In genomic region chrX:111098874-111099273, GRCh38 we compare ENCODE assay signal across 1 cellular context.
TF ChIP-seq lines count a peak whose summit lies in the region.

No MANE protein-coding gene starts in this region.

TF ChIP-seq in H1, 55 proteins besides CTCF, POLR2A, EP300 and RAD21:
- TF ChIP-seq CREB1 (IDR thresholded peaks at IDR 0.05): peak; percentile 68
- no peak for TF ChIP-seq RFX5 (IDR thresholded peaks at IDR 0.05; ENCODE audit: borderline replicate concordance, low read depth, low read length)
- TF ChIP-seq POLR2AphosphoS5 (IDR thresholded peaks at IDR 0.05; ENCODE audit: low read depth, low read length): no peak
- TF ChIP-seq HDAC6 (IDR thresholded peaks at IDR 0.05; ENCODE audit: low read depth, low read length): no peak
- no peak for TF ChIP-seq SIRT6 (IDR thresholded peaks at IDR 0.05; ENCODE audit: low read length)
- TF ChIP-seq BACH1 (IDR thresholded peaks at IDR 0.05; ENCODE audit: low read length): no peak
- no peak for TF ChIP-seq FOSL1 (IDR thresholded peaks at IDR 0.05; ENCODE audit: insufficient read depth, low read depth, low read length)
- no peak for TF ChIP-seq KDM4A (IDR thresholded peaks at IDR 0.05; ENCODE audit: low read depth, low read length, severe bottlenecking)
- TF ChIP-seq TAF7 (optimal IDR thresholded peaks at IDR 0.05; ENCODE audit: borderline replicate concordance, low read depth, low read length): no peak
- TF ChIP-seq PHF8 (conservative IDR thresholded peaks at IDR 0.05; ENCODE audit: low read depth, low read length): no peak
- no peak for TF ChIP-seq NANOG (IDR thresholded peaks at IDR 0.05; ENCODE audit: insufficient read depth, low read depth, low read length, poor library complexity, severe bottlenecking)
- 0 out of 2 replicates have a peak, but pooled peaks have one; percentile 38 for TF ChIP-seq JUND (IDR thresholded peaks at IDR 0.05; ENCODE audit: low read length)
- TF ChIP-seq SIX5 (IDR thresholded peaks at IDR 0.05; ENCODE audit: low read depth, low read length): no peak
- no peak for TF ChIP-seq TBP (IDR thresholded peaks at IDR 0.05; ENCODE audit: low read depth, low read length)
- no peak for TF ChIP-seq ATF2 (IDR thresholded peaks at IDR 0.05; ENCODE audit: low read length)
- 0 out of 2 replicates have a peak, but pooled peaks have one; percentile 71 for TF ChIP-seq YY1 (IDR thresholded peaks at IDR 0.05; ENCODE audit: low read depth, low read length)
- TF ChIP-seq BRCA1 (IDR thresholded peaks at IDR 0.05; ENCODE audit: low read depth, low read length): no peak
- TF ChIP-seq, protein P1, sequence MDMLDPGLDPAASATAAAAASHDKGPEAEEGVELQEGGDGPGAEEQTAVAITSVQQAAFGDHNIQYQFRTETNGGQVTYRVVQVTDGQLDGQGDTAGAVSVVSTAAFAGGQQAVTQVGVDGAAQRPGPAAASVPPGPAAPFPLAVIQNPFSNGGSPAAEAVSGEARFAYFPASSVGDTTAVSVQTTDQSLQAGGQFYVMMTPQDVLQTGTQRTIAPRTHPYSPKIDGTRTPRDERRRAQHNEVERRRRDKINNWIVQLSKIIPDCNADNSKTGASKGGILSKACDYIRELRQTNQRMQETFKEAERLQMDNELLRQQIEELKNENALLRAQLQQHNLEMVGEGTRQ (IDR thresholded peaks at IDR 0.05; ENCODE audit: low read length): no peak
- no peak for TF ChIP-seq CTBP2 (IDR thresholded peaks at IDR 0.05; ENCODE audit: borderline replicate concordance, insufficient read depth, insufficient read length, low read length)
- TF ChIP-seq ASH2L (IDR thresholded peaks at IDR 0.05; ENCODE audit: low read length): peak; percentile 16
- TF ChIP-seq NRF1 (IDR thresholded peaks at IDR 0.05; ENCODE audit: low read depth, low read length): no peak
- no peak for TF ChIP-seq RBBP5 (IDR thresholded peaks at IDR 0.05; ENCODE audit: borderline replicate concordance, low read depth, low read length)
- TF ChIP-seq EZH2 (IDR thresholded peaks at IDR 0.05; ENCODE audit: low read depth, low read length, severe bottlenecking): no peak
